Comparison of ENCODE assay signal across 17 cellular contexts in the genomic region with DNA sequence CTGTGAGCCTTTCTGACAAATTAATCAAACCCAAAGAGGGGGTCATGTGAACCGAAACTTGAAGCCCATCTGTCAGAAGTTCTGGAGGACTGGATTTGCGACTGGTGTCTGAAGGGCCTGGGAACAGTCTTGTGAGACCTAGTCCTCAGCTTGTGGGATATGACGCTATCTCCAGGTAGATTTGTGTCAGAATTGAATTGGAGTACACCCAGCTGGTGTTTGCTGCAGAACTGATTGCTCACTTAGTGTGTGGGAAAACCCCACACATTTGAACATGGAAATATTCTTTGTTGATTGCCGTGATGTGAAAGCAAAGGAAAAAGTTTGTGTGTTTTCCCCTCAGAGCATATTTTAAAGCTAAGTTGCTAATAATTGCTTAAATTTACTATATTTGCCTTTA. TPM values are rescaled to one million over a fixed set of nuclear protein-coding genes. Genes with fewer than 3 reads are reported as not detected.
DNase-seq lines count a peak whose midpoint lies in the region; ATAC-seq and TF ChIP-seq lines count a peak whose summit lies in the region.
"Had no signal": no experiment of that assay in that cellular context is flagged by ENCODE, and none has a peak within 500 bp of the region (broad histone marks: within the 10 kb centered on the region; RNA-seq: fewer than 3 reads in every experiment).

No MANE protein-coding gene starts in this region.

- DNase-seq in activated CD4-positive, CD25-positive, alpha-beta regulatory T cell treated with anti-CD3 and anti-CD28 coated beads, Interleukin-2, amount 50 U/mL, for 72 hours = no peak
- no peak for DNase-seq in stimulated activated naive CD8-positive, alpha-beta T cell treated with anti-CD3 and anti-CD28 coated beads, Interleukin-15, Interleukin-2, amounts not matched to agents 100 U/mL and 50 U/mL, for 24 hours
- no peak for DNase-seq in foreskin fibroblast
- no peak for DNase-seq in activated gamma-delta T cell (lab: John Stamatoyannopoulos, UW)
- DNase-seq in suprapubic skin (ENCODE audit: low spot score in 2 of 2) = no peak
- DNase-seq: activated naive CD4-positive, alpha-beta T cell treated with Interleukin-2 at 50 U/mL for 16 hours; endodermal cell; foreskin melanocyte; NCI-H2227 treated with DMSO at 0.1 percent for 48 hours; SJCRH30; stimulated activated CD4-positive, alpha-beta T cell treated with anti-CD3 and anti-CD28 coated beads, Interleukin-2, amount 100 ng/mL, for 24 hours had no signal

- TF ChIP-seq POLR2A in suprapubic skin (IDR thresholded peaks at IDR 0.05) = no peak

- TF ChIP-seq CTCF in foreskin fibroblast (IDR thresholded peaks at IDR 0.05; ENCODE audit: low read depth, low read length) = no peak
- TF ChIP-seq CTCF in suprapubic skin (IDR thresholded peaks at IDR 0.05) = no peak

- H3K4me1 ChIP-seq in suprapubic skin = no peaks in the 10 kb centered on the region
- H3K4me1 ChIP-seq: SJCRH30 had no signal

- H3K27me3 ChIP-seq in suprapubic skin = no peaks in the 10 kb centered on the region
- H3K27me3 ChIP-seq: SJCRH30 had no signal

- TF ChIP-seq EP300 in suprapubic skin (IDR thresholded peaks at IDR 0.05) = no peak

- peak; percentile 33 to 35 for ATAC-seq in activated CD4-positive, CD25-positive, alpha-beta regulatory T cell treated with anti-CD3 and anti-CD28 coated beads, Interleukin-2, amount 50 U/mL, for 24 hours
- ATAC-seq in GM21717 (IDR thresholded peaks at IDR 0.05; ENCODE audit: unreplicated experiment) (peak; percentile 79), HG03045 (IDR thresholded peaks at IDR 0.05; ENCODE audit: unreplicated experiment) (peak; percentile 71)
- peak; percentile 57 for ATAC-seq in stimulated activated naive CD8-positive, alpha-beta T cell treated with anti-CD3 and anti-CD28 coated beads, Interleukin-15, Interleukin-2, amounts not matched to agents 100 U/mL and 50 U/mL, for 24 hours
- ATAC-seq: natural killer cell treated with Interleukin-12 subunit alpha and Interleukin-12 subunit beta and Interleukin-15 and Interleukin-18, amount 100 ng/mL, for 72 hours had no signal

- H3K36me3 ChIP-seq in suprapubic skin = no peaks in the 10 kb centered on the region
- H3K36me3 ChIP-seq: SJCRH30 had no signal

- no peak overlapping the region for H3K4me3 ChIP-seq in foreskin fibroblast (ENCODE audit: low read depth in 1 of 2, low read length in 2 of 2)
- no peak overlapping the region for H3K4me3 ChIP-seq in suprapubic skin
- H3K4me3 ChIP-seq: lung, SJCRH30 had no signal

- H3K27ac ChIP-seq in suprapubic skin = no peak overlapping the region
- H3K27ac ChIP-seq: 22Rv1, SJCRH30 had no signal

- H3K9me3 ChIP-seq in suprapubic skin = no peaks in the 10 kb centered on the region
- H3K9me3 ChIP-seq: SJCRH30 had no signal

- WGBS in suprapubic skin = 63% methylated on average over 4 of the region's 4 CpGs

RNA-seq across cellular contexts. Expression of a gene that starts 30.3 kb away (rescaled TPM):
- total RNA-seq in suprapubic skin = 1 to 10 TPM in 3 of 4 donors, under 1 TPM in 1; 0.83 to 3.4 (median 2.4) TPM
